In the genomic region with DNA sequence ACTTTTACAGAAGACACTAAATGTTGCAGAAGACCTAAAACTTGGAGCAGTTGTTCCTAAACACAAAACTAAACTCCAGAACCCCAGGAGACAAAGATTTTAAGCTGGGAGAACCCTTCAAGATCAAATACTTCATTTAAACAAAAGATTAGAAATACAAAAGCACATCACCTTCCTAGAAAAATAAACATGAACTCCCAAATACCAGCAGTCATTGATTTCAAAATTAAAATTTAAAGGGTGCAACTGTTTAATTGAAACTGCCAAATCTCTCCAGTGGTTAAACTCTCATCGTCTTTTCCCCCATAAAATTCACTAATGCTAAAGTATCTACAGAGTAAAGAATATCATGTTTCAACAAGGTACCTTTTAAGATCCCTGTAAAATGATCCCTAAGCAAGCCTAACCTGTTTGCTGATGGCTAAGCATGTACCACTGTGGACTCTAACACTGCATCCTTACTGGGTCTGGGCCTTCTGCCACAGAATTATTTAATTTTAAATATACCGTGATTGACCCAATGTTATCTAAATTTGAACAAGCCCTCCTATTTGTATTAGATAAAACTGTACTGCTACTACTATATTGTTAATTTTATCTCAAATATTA, we compare ENCODE assay signal across 1 cellular context.
TF ChIP-seq lines count a peak whose summit lies in the region.

No MANE protein-coding gene starts in this region.

TF ChIP-seq in GM23338, 12 proteins besides CTCF, POLR2A, EP300 and RAD21 (continued from another document):
- TF ChIP-seq EZH2phosphoT487 (IDR thresholded peaks at IDR 0.05; ENCODE audit: unreplicated experiment), result no peak
- TF ChIP-seq, protein P1, sequence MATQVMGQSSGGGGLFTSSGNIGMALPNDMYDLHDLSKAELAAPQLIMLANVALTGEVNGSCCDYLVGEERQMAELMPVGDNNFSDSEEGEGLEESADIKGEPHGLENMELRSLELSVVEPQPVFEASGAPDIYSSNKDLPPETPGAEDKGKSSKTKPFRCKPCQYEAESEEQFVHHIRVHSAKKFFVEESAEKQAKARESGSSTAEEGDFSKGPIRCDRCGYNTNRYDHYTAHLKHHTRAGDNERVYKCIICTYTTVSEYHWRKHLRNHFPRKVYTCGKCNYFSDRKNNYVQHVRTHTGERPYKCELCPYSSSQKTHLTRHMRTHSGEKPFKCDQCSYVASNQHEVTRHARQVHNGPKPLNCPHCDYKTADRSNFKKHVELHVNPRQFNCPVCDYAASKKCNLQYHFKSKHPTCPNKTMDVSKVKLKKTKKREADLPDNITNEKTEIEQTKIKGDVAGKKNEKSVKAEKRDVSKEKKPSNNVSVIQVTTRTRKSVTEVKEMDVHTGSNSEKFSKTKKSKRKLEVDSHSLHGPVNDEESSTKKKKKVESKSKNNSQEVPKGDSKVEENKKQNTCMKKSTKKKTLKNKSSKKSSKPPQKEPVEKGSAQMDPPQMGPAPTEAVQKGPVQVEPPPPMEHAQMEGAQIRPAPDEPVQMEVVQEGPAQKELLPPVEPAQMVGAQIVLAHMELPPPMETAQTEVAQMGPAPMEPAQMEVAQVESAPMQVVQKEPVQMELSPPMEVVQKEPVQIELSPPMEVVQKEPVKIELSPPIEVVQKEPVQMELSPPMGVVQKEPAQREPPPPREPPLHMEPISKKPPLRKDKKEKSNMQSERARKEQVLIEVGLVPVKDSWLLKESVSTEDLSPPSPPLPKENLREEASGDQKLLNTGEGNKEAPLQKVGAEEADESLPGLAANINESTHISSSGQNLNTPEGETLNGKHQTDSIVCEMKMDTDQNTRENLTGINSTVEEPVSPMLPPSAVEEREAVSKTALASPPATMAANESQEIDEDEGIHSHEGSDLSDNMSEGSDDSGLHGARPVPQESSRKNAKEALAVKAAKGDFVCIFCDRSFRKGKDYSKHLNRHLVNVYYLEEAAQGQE (IDR thresholded peaks at IDR 0.05; ENCODE audit: unreplicated experiment), result no peak
- TF ChIP-seq, protein P2, sequence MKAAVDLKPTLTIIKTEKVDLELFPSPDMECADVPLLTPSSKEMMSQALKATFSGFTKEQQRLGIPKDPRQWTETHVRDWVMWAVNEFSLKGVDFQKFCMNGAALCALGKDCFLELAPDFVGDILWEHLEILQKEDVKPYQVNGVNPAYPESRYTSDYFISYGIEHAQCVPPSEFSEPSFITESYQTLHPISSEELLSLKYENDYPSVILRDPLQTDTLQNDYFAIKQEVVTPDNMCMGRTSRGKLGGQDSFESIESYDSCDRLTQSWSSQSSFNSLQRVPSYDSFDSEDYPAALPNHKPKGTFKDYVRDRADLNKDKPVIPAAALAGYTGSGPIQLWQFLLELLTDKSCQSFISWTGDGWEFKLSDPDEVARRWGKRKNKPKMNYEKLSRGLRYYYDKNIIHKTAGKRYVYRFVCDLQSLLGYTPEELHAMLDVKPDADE (IDR thresholded peaks at IDR 0.05), result no peak
- TF ChIP-seq NANOG (IDR thresholded peaks at IDR 0.05; ENCODE audit: borderline replicate concordance), result no peak
- TF ChIP-seq CREB1 (CRISPR knock-in tag; IDR thresholded peaks at IDR 0.05; ENCODE audit: low read depth), result no peak
- TF ChIP-seq, protein P3, sequence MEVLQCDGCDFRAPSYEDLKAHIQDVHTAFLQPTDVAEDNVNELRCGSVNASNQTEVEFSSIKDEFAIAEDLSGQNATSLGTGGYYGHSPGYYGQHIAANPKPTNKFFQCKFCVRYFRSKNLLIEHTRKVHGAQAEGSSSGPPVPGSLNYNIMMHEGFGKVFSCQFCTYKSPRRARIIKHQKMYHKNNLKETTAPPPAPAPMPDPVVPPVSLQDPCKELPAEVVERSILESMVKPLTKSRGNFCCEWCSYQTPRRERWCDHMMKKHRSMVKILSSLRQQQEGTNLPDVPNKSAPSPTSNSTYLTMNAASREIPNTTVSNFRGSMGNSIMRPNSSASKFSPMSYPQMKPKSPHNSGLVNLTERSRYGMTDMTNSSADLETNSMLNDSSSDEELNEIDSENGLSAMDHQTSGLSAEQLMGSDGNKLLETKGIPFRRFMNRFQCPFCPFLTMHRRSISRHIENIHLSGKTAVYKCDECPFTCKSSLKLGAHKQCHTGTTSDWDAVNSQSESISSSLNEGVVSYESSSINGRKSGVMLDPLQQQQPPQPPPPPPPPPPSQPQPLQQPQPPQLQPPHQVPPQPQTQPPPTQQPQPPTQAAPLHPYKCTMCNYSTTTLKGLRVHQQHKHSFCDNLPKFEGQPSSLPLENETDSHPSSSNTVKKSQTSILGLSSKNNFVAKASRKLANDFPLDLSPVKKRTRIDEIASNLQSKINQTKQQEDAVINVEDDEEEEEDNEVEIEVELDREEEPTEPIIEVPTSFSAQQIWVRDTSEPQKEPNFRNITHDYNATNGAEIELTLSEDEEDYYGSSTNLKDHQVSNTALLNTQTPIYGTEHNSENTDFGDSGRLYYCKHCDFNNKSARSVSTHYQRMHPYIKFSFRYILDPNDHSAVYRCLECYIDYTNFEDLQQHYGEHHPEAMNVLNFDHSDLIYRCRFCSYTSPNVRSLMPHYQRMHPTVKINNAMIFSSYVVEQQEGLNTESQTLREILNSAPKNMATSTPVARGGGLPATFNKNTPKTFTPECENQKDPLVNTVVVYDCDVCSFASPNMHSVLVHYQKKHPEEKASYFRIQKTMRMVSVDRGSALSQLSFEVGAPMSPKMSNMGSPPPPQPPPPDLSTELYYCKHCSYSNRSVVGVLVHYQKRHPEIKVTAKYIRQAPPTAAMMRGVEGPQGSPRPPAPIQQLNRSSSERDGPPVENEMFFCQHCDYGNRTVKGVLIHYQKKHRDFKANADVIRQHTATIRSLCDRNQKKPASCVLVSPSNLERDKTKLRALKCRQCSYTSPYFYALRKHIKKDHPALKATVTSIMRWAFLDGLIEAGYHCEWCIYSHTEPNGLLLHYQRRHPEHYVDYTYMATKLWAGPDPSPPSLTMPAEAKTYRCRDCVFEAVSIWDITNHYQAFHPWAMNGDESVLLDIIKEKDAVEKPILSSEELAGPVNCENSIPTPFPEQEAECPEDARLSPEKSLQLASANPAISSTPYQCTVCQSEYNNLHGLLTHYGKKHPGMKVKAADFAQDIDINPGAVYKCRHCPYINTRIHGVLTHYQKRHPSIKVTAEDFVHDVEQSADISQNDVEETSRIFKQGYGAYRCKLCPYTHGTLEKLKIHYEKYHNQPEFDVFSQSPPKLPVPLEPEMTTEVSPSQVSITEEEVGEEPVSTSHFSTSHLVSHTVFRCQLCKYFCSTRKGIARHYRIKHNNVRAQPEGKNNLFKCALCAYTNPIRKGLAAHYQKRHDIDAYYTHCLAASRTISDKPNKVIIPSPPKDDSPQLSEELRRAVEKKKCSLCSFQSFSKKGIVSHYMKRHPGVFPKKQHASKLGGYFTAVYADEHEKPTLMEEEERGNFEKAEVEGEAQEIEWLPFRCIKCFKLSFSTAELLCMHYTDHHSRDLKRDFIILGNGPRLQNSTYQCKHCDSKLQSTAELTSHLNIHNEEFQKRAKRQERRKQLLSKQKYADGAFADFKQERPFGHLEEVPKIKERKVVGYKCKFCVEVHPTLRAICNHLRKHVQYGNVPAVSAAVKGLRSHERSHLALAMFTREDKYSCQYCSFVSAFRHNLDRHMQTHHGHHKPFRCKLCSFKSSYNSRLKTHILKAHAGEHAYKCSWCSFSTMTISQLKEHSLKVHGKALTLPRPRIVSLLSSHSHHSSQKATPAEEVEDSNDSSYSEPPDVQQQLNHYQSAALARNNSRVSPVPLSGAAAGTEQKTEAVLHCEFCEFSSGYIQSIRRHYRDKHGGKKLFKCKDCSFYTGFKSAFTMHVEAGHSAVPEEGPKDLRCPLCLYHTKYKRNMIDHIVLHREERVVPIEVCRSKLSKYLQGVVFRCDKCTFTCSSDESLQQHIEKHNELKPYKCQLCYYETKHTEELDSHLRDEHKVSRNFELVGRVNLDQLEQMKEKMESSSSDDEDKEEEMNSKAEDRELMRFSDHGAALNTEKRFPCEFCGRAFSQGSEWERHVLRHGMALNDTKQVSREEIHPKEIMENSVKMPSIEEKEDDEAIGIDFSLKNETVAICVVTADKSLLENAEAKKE (CRISPR knock-in tag; IDR thresholded peaks at IDR 0.05), result no peak
- TF ChIP-seq STAT1 (IDR thresholded peaks at IDR 0.05; ENCODE audit: unreplicated experiment), result no peak
- no peak for TF ChIP-seq ZNF114 (CRISPR knock-in tag; IDR thresholded peaks at IDR 0.05)
- TF ChIP-seq POLR2AphosphoS5 (IDR thresholded peaks at IDR 0.05; ENCODE audit: low read depth), result no peak
